8 cellular contexts compared by ENCODE assay signal in genomic region chr12:123390415-123391093, GRCh38. TPM values are rescaled to one million over a fixed set of nuclear protein-coding genes. Genes with fewer than 3 reads are reported as not detected.
A peak's percentile ranks its signal among the peaks of the same experiment; 100 is the strongest.
DNase-seq lines count a peak whose midpoint lies in the region; ATAC-seq and TF ChIP-seq lines count a peak whose summit lies in the region.

No MANE protein-coding gene starts in this region.

- peaks cover 28% of the 10 kb centered on the region for H3K4me1 Mint-ChIP-seq in neural progenitor cell

- TF ChIP-seq CTCF in BJ (IDR thresholded peaks at IDR 0.05; ENCODE audit: insufficient read depth, low read depth, low read length) (0 out of 2 replicates have a peak, but pooled peaks have one; percentile 13), OCI-LY7 (conservative IDR thresholded peaks at IDR 0.05; ENCODE audit: low read length) (no peak), neural progenitor cell (IDR thresholded peaks at IDR 0.05) (no peak)

- H3K4me1 ChIP-seq in OCI-LY7 (ENCODE audit: insufficient read depth, low read length, poor library complexity, severe bottlenecking), result peaks cover 36% of the 10 kb centered on the region
- no peaks in the 10 kb centered on the region for H3K4me1 ChIP-seq in endocrine pancreas (ENCODE audit: control insufficient read depth, insufficient read depth, low read length)
- H3K4me1 ChIP-seq in neural progenitor cell, result peaks cover 11% of the 10 kb centered on the region

- H3K9ac ChIP-seq in endocrine pancreas (ENCODE audit: control insufficient read depth, insufficient read depth, low read length) (peak overlapping the region; percentile 30), neural progenitor cell (no peak overlapping the region)

- H3K27ac Mint-ChIP-seq in neural progenitor cell, result no peak overlapping the region

- DNase-seq in BJ (ENCODE audit: low read depth) (no peak), OCI-LY7 (ENCODE audit: low spot score) (no peak), neural progenitor cell (ENCODE audit: low spot score) (no peak), left lobe of liver (ENCODE audit: low spot score) (no peak), NCI-H2227 (lab: John Stamatoyannopoulos, UW; ENCODE audit: unreplicated experiment) (no peak), KG1 (lab: John Stamatoyannopoulos, UW) (no peak)

- H3K4me3 ChIP-seq in BJ (ENCODE audit: low read depth, low read length) (peak overlapping the region; percentile 67), OCI-LY7 (ENCODE audit: low read depth, low read length, poor library complexity, severe bottlenecking) (peak overlapping the region; percentile 90), endocrine pancreas (ENCODE audit: control insufficient read depth, insufficient read depth, low read length) (no peak overlapping the region), neural progenitor cell (peak overlapping the region; percentile 79)

- no peak for ATAC-seq in HG02763 (IDR thresholded peaks at IDR 0.05; ENCODE audit: unreplicated experiment)
- ATAC-seq in left lobe of liver, result no peak

- H3K27me3 ChIP-seq in BJ (ENCODE audit: control insufficient read depth, insufficient read depth, low read length), result no peaks in the 10 kb centered on the region
- no peaks in the 10 kb centered on the region for H3K27me3 ChIP-seq in endocrine pancreas (ENCODE audit: control insufficient read depth, insufficient read depth, low read length)
- peaks cover 40% of the 10 kb centered on the region for H3K27me3 ChIP-seq in neural progenitor cell

- H3K9me3 Mint-ChIP-seq in neural progenitor cell, result no peaks in the 10 kb centered on the region

- peak overlapping the region; percentile 94 for H3K4me3 Mint-ChIP-seq in neural progenitor cell

- H3K4me2 ChIP-seq in OCI-LY7 (ENCODE audit: low read length) (peak overlapping the region; percentile 79), neural progenitor cell (peak overlapping the region; percentile 80)

- H3K79me2 ChIP-seq in OCI-LY7 (ENCODE audit: insufficient read depth, low read depth, low read length) (peaks cover 38% of the 10 kb centered on the region), neural progenitor cell (ENCODE audit: low read depth) (peaks cover 34% of the 10 kb centered on the region)

- intact Hi-C loops in OCI-LY7 (cut with micrococcal nuclease; ENCODE audit: unreplicated experiment), result no loop called here

- CTCF ChIA-PET in BJ (lab: Yijun Ruan, JAX) (interaction anchor here (0.7 to 1.3 kb wide), 2 partner anchors 25 to 104 kb away, joined by 3 to 4 read pairs; no protein-coding TSS in a partner anchor), OCI-LY7 (lab: Charles Lee; ENCODE audit: unreplicated experiment) (no interaction called here)

- H2AFZ ChIP-seq in OCI-LY7 (ENCODE audit: low read length) (no peak overlapping the region), neural progenitor cell (replicated peaks) (no peak overlapping the region)

- H4K20me1 ChIP-seq in OCI-LY7 (ENCODE audit: insufficient read depth, low read length), result no peaks in the 10 kb centered on the region
- peaks cover 62% of the 10 kb centered on the region for H4K20me1 ChIP-seq in neural progenitor cell (ENCODE audit: low read depth)

- H3K27ac ChIP-seq in OCI-LY7 (ENCODE audit: low read depth, low read length, poor library complexity, severe bottlenecking) (peak overlapping the region; percentile 50), neural progenitor cell (no peak overlapping the region)

- H3K9me3 ChIP-seq in OCI-LY7 (ENCODE audit: low read length) (no peaks in the 10 kb centered on the region), endocrine pancreas (ENCODE audit: control insufficient read depth, low read length) (no peaks in the 10 kb centered on the region), neural progenitor cell (ENCODE audit: low read depth) (no peaks in the 10 kb centered on the region)

- peaks cover 18% of the 10 kb centered on the region for H3K36me3 ChIP-seq in BJ (ENCODE audit: control insufficient read depth, insufficient read depth, low read length)
- peaks cover 59% of the 10 kb centered on the region for H3K36me3 ChIP-seq in OCI-LY7 (ENCODE audit: insufficient read depth, low read length)
- peaks cover 2% of the 10 kb centered on the region for H3K36me3 ChIP-seq in endocrine pancreas (ENCODE audit: control insufficient read depth, insufficient read depth, low read length)
- H3K36me3 ChIP-seq in neural progenitor cell, result no peaks in the 10 kb centered on the region

- H3K27me3 Mint-ChIP-seq in neural progenitor cell (ENCODE audit: insufficient read depth, low read depth), result peaks cover 9% of the 10 kb centered on the region

- peaks cover 27% of the 10 kb centered on the region for H3F3A ChIP-seq in neural progenitor cell (ENCODE audit: low read depth)

- H3K36me3 Mint-ChIP-seq in neural progenitor cell, result peaks cover 21% of the 10 kb centered on the region

- H3K9me2 ChIP-seq in OCI-LY7 (ENCODE audit: insufficient read depth, low read length), result no peaks in the 10 kb centered on the region

- POLR2A ChIA-PET in BJ (lab: Charles Lee) (no interaction called here), OCI-LY7 (lab: Charles Lee) (interaction anchor here (1.2 kb wide), 1 partner anchor 16 kb away, joined by 3 read pairs; no protein-coding TSS in a partner anchor)

- BruUV-seq in OCI-LY7 (replicated peaks; lab: Mats Ljungman, UMichigan), result TSS peak; percentile 38

RNA-seq across cellular contexts. Expression of gene KMT5A, which starts 6.6 kb away (rescaled TPM):
- 38.0 and 38.6 TPM in 2 replicates for polyA plus RNA-seq in BJ (2011; rRNA removed)
- 20.8 and 22.6 TPM in 2 replicates for polyA minus RNA-seq in BJ (2011; rRNA and poly(A)+ RNA removed)
- 87.8 and 101 TPM in 2 replicates for total RNA-seq in OCI-LY7 (2014; rRNA removed; shearing (Covaris generic))
- total RNA-seq in OCI-LY7 (2022) (149 and 153 TPM in 2 replicates), neural progenitor cell (ENCODE audit: low replicate concordance) (28.7 and 46.5 TPM in 2 replicates), left lobe of liver (14.7 TPM)

RNA-seq across cellular contexts. Expression of gene SBNO1, which starts 25.9 kb away (rescaled TPM):
- 4.8 and 10.2 TPM in 2 replicates for polyA plus RNA-seq in BJ (2011; rRNA removed)
- 12.6 and 15.9 TPM in 2 replicates for polyA minus RNA-seq in BJ (2011; rRNA and poly(A)+ RNA removed)
- 23.7 and 31.2 TPM in 2 replicates for total RNA-seq in OCI-LY7 (2014; rRNA removed; shearing (Covaris generic))
- total RNA-seq in OCI-LY7 (2022), result 57.3 and 57.9 TPM in 2 replicates
- total RNA-seq in neural progenitor cell (ENCODE audit: low replicate concordance), result 43.9 and 81.6 TPM in 2 replicates
- 13.8 TPM for total RNA-seq in left lobe of liver

RNA-seq across cellular contexts. Expression of gene RILPL2, which starts 45.9 kb away (rescaled TPM):
- 6.7 and 6.8 TPM in 2 replicates for polyA plus RNA-seq in BJ (2011; rRNA removed)
- 1.7 and 1.8 TPM in 2 replicates for polyA minus RNA-seq in BJ (2011; rRNA and poly(A)+ RNA removed)
- 3.4 and 4.0 TPM in 2 replicates for total RNA-seq in OCI-LY7 (2014; rRNA removed; shearing (Covaris generic))
- total RNA-seq in OCI-LY7 (2022) (5.5 and 6.8 TPM in 2 replicates), neural progenitor cell (ENCODE audit: low replicate concordance) (1.1 TPM in 2 replicates), left lobe of liver (2.7 TPM)
